Comparison of ENCODE assay signal across 27 cellular contexts in the genomic region with DNA sequence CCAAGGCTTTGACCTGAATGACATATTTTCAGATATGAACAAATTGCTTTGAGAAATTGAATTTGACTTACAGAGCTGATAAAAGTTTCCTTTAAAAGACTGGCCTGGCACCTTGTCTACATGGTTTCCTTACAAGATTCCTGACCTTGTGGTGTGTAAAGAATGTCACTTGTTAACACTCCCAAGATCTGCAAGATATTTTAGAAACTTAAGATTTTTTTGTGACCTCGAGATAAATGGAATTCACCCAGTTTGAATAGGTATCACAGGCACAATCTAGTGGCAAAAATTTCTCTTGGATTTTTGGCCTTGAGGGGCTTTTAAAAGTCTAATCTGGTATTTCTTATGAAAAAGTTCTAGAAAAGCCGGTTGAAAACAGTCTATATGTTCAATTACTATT.
"Had no signal": no experiment of that assay in that cellular context is flagged by ENCODE, and none has a peak within 500 bp of the region (broad histone marks: within the 10 kb centered on the region; RNA-seq: fewer than 3 reads in every experiment).

No MANE protein-coding gene starts in this region.

- H3K27me3 ChIP-seq: stomach, suprapubic skin, testis, thyroid gland, tibial artery, tibial nerve, transverse colon, upper lobe of left lung, upper lobe of right lung, uterus, vagina had no signal

- H3K4me1 ChIP-seq: stomach, suprapubic skin, testis, thyroid gland, tibial artery, tibial nerve, transverse colon, upper lobe of left lung, upper lobe of right lung, uterus, vagina had no signal

- H3K4me1 Mint-ChIP-seq: stimulated activated effector memory CD8-positive, alpha-beta T cell treated with anti-CD3 and anti-CD28 coated beads, Interleukin-12 subunit alpha, Interleukin-12 subunit beta, amount 100 ng/mL, for 72 hours; stimulated activated memory B cell treated with anti-CD40 and anti-IgM and Interleukin-4, amounts not matched to agents 10 μg/mL and 1 μg/mL and 100 μg/mL, for 72 hours; stimulated activated naive B cell treated with anti-CD40 and anti-IgM and Interleukin-4, amounts not matched to agents 10 μg/mL and 1 μg/mL and 100 μg/mL, for 72 hours; stimulated activated naive CD8-positive, alpha-beta T cell treated with anti-CD3 and anti-CD28 coated beads, Interleukin-15, amount 100 ng/mL, for 72 hours had no signal

- H3K27me3 Mint-ChIP-seq: stimulated activated memory B cell treated with anti-CD40 and anti-IgM and Interleukin-4, amounts not matched to agents 10 μg/mL and 1 μg/mL and 100 μg/mL, for 72 hours; stimulated activated naive B cell treated with anti-CD40 and anti-IgM and Interleukin-4, amounts not matched to agents 10 μg/mL and 1 μg/mL and 100 μg/mL, for 72 hours; stimulated activated naive CD8-positive, alpha-beta T cell treated with anti-CD3 and anti-CD28 coated beads, Interleukin-15, amount 100 ng/mL, for 72 hours; stimulated activated naive CD8-positive, alpha-beta T cell treated with anti-CD3 and anti-CD28 coated beads, Interleukin-15, Interleukin-2, amounts not matched to agents 100 ng/mL and 50 ng/mL, for 24 hours; type B pancreatic cell had no signal

- H3K9me3 Mint-ChIP-seq: stimulated activated memory B cell treated with anti-CD40 and anti-IgM and Interleukin-4, amounts not matched to agents 10 μg/mL and 1 μg/mL and 100 μg/mL, for 72 hours; stimulated activated naive CD8-positive, alpha-beta T cell treated with anti-CD3 and anti-CD28 coated beads, Interleukin-15, amount 100 ng/mL, for 72 hours had no signal

- H3K9me3 ChIP-seq: testis, thoracic aorta, thyroid gland, tibial artery, transverse colon, upper lobe of right lung, uterus, vagina had no signal

- H3K27ac ChIP-seq: stomach, suprapubic skin, testis, thoracic aorta, thyroid gland, tibial artery, tibial nerve, transverse colon, upper lobe of left lung, upper lobe of right lung, uterus, vagina had no signal

- H3K36me3 Mint-ChIP-seq: stimulated activated effector memory CD8-positive, alpha-beta T cell treated with anti-CD3 and anti-CD28 coated beads, Interleukin-12 subunit alpha, Interleukin-12 subunit beta, amount 100 ng/mL, for 72 hours; stimulated activated memory B cell treated with anti-CD40 and anti-IgM and Interleukin-4, amounts not matched to agents 10 μg/mL and 1 μg/mL and 100 μg/mL, for 72 hours; stimulated activated naive B cell treated with anti-CD40 and anti-IgM and Interleukin-4, amounts not matched to agents 10 μg/mL and 1 μg/mL and 100 μg/mL, for 72 hours; type B pancreatic cell had no signal

- H3K27ac Mint-ChIP-seq: stimulated activated effector memory CD8-positive, alpha-beta T cell treated with anti-CD3 and anti-CD28 coated beads, Interleukin-12 subunit alpha, Interleukin-12 subunit beta, amount 100 ng/mL, for 72 hours; stimulated activated memory B cell treated with anti-CD40 and anti-IgM and Interleukin-4, amounts not matched to agents 10 μg/mL and 1 μg/mL and 100 μg/mL, for 72 hours; stimulated activated naive B cell treated with anti-CD40 and anti-IgM and Interleukin-4, amounts not matched to agents 10 μg/mL and 1 μg/mL and 100 μg/mL, for 72 hours; stimulated activated naive CD8-positive, alpha-beta T cell treated with anti-CD3 and anti-CD28 coated beads, Interleukin-15, amount 100 ng/mL, for 72 hours; stimulated activated naive CD8-positive, alpha-beta T cell treated with anti-CD3 and anti-CD28 coated beads, Interleukin-15, Interleukin-2, amounts not matched to agents 100 ng/mL and 50 ng/mL, for 24 hours; type B pancreatic cell had no signal

- H3K36me3 ChIP-seq: stomach, suprapubic skin, thoracic aorta, thyroid gland, tibial artery, tibial nerve, transverse colon, upper lobe of left lung, upper lobe of right lung, uterus, vagina had no signal

- DNase-seq: stimulated activated CD4-positive, alpha-beta T cell treated with anti-CD3 and anti-CD28 coated beads, Interleukin-2, amount 100 ng/mL, for 48 hours; stimulated activated CD4-positive, alpha-beta T cell treated with anti-CD3 and anti-CD28 coated beads, Interleukin-4, amount 100 ng/mL, for 1 hour; stimulated activated CD4-positive, alpha-beta T cell treated with anti-CD3 and anti-CD28 coated beads, Interleukin-4, amount 100 ng/mL, for 24 hours; stimulated activated CD4-positive, alpha-beta T cell treated with anti-CD3 and anti-CD28 coated beads, Interleukin-4, amount 100 ng/mL, for 4 hours; stimulated activated CD8-positive, alpha-beta memory T cell treated with anti-CD3 and anti-CD28 coated beads, Interleukin-4, amount 100 ng/mL, for 48 hours; stimulated activated naive B cell treated with anti-CD40 and anti-IgM and Interleukin-4, amounts not matched to agents 10 μg/mL and 1 μg/mL and 100 μg/mL, for 72 hours; stimulated activated naive CD4-positive, alpha-beta T cell; stimulated activated naive CD4-positive, alpha-beta T cell treated with Interleukin-2 at 50 U/mL for 16 hours; stimulated activated naive CD8-positive, alpha-beta T cell treated with anti-CD3 and anti-CD28 coated beads, Interleukin-15, amount 100 ng/mL, for 72 hours; stimulated activated naive CD8-positive, alpha-beta T cell treated with anti-CD3 and anti-CD28 coated beads, Interleukin-15, Interleukin-2, amounts not matched to agents 100 U/mL and 50 U/mL, for 24 hours; stomach; substantia nigra; testis; thyroid gland; tibial artery; transverse colon; upper lobe of left lung; upper lobe of right lung; uterus had no signal

- H3K4me3 ChIP-seq: stomach, suprapubic skin, testis, thoracic aorta, thyroid gland, tibial artery, tibial nerve, transverse colon, upper lobe of left lung, upper lobe of right lung, uterus, vagina had no signal

- H3K4me3 Mint-ChIP-seq: stimulated activated effector memory CD8-positive, alpha-beta T cell treated with anti-CD3 and anti-CD28 coated beads, Interleukin-12 subunit alpha, Interleukin-12 subunit beta, amount 100 ng/mL, for 72 hours; stimulated activated memory B cell treated with anti-CD40 and anti-IgM and Interleukin-4, amounts not matched to agents 10 μg/mL and 1 μg/mL and 100 μg/mL, for 72 hours; stimulated activated naive B cell treated with anti-CD40 and anti-IgM and Interleukin-4, amounts not matched to agents 10 μg/mL and 1 μg/mL and 100 μg/mL, for 72 hours; stimulated activated naive CD8-positive, alpha-beta T cell treated with anti-CD3 and anti-CD28 coated beads, Interleukin-15, amount 100 ng/mL, for 72 hours; stimulated activated naive CD8-positive, alpha-beta T cell treated with anti-CD3 and anti-CD28 coated beads, Interleukin-15, Interleukin-2, amounts not matched to agents 100 ng/mL and 50 ng/mL, for 24 hours; type B pancreatic cell had no signal
